2 cellular contexts compared by ENCODE assay signal in genomic region chr3:47846186-47846879, GRCh38.
TF ChIP-seq lines count a peak whose summit lies in the region.

No MANE protein-coding gene starts in this region.

TF ChIP-seq in HepG2, 621 proteins besides CTCF, POLR2A, EP300 and RAD21:
- TF ChIP-seq AGO2 (optimal IDR thresholded peaks at IDR 0.05; ENCODE audit: low read depth, low read length) = peak; percentile 79
- 0 out of 2 replicates have a peak, but pooled peaks have one; percentile 17 for TF ChIP-seq POLR2G (IDR thresholded peaks at IDR 0.05; ENCODE audit: low read depth, low read length)
- TF ChIP-seq KDM2A (CRISPR knock-in tag; IDR thresholded peaks at IDR 0.05; ENCODE audit: borderline replicate concordance, low read depth) = peak; percentile 1; the same call in 1 of the 2 replicates
- no peak for TF ChIP-seq GTF2F1 (IDR thresholded peaks at IDR 0.05; ENCODE audit: low read length)
- no peak for TF ChIP-seq ZNF615 (CRISPR knock-in tag; IDR thresholded peaks at IDR 0.05; ENCODE audit: borderline replicate concordance)
- peak; percentile 50 for TF ChIP-seq RBFOX2 (IDR thresholded peaks at IDR 0.05; ENCODE audit: low read depth, low read length)

TF ChIP-seq in K562, 482 proteins besides CTCF, POLR2A, EP300 and RAD21:
- no peak for TF ChIP-seq BRF1 (IDR thresholded peaks at IDR 0.05; ENCODE audit: borderline replicate concordance, extremely low read depth, insufficient read length)
- TF ChIP-seq CREBBP (IDR thresholded peaks at IDR 0.05; ENCODE audit: low read depth, low read length) = no peak
- TF ChIP-seq RBM22 (IDR thresholded peaks at IDR 0.05; ENCODE audit: low read depth, low read length, poor library complexity, severe bottlenecking) = peak; percentile 72
- TF ChIP-seq KAT7 (CRISPR knock-in tag; IDR thresholded peaks at IDR 0.05; ENCODE audit: borderline replicate concordance) = no peak
- no peak for TF ChIP-seq IRF1 (CRISPR knock-in tag; IDR thresholded peaks at IDR 0.05; ENCODE audit: borderline replicate concordance)
- no peak for TF ChIP-seq MTA1 (IDR thresholded peaks at IDR 0.05; ENCODE audit: borderline replicate concordance)
- peak; percentile 17; the same call in 1 of the 2 replicates for TF ChIP-seq KLF1 (tag; IDR thresholded peaks at IDR 0.05)
- no peak for TF ChIP-seq ZNF583 (CRISPR knock-in tag; IDR thresholded peaks at IDR 0.05)
- TF ChIP-seq GTF2F1 (IDR thresholded peaks at IDR 0.05; ENCODE audit: low read depth, low read length) = no peak
- no peak for TF ChIP-seq MEF2D (tag; conservative IDR thresholded peaks at IDR 0.05; ENCODE audit: low read depth)
- no peak for TF ChIP-seq PRDM10 (IDR thresholded peaks at IDR 0.05; ENCODE audit: partially characterized antibody)
- TF ChIP-seq BRD9 (IDR thresholded peaks at IDR 0.05; ENCODE audit: low read depth, partially characterized antibody) = no peak
- no peak for TF ChIP-seq DACH1 (IDR thresholded peaks at IDR 0.05; ENCODE audit: partially characterized antibody)
- TF ChIP-seq CCNT2 (IDR thresholded peaks at IDR 0.05; ENCODE audit: borderline replicate concordance, extremely low read depth, insufficient read length, low read depth, low read length) = peak; percentile 14
- 0 out of 2 replicates have a peak, but pooled peaks have one; percentile 58 for TF ChIP-seq POLR2AphosphoS2 (IDR thresholded peaks at IDR 0.05; ENCODE audit: low read length)
- TF ChIP-seq ZNF785 (CRISPR knock-in tag; IDR thresholded peaks at IDR 0.05) = no peak
- TF ChIP-seq ZBTB9 (CRISPR knock-in tag; IDR thresholded peaks at IDR 0.05) = no peak
- TF ChIP-seq PREB (CRISPR knock-in tag; IDR thresholded peaks at IDR 0.05) = no peak
- no peak for TF ChIP-seq KLF16 (IDR thresholded peaks at IDR 0.05)
- no peak for TF ChIP-seq NKRF (IDR thresholded peaks at IDR 0.05; ENCODE audit: borderline replicate concordance)
- TF ChIP-seq ZFP91 (CRISPR knock-in tag; IDR thresholded peaks at IDR 0.05) = no peak
- no peak for TF ChIP-seq CC2D1A (IDR thresholded peaks at IDR 0.05)
- TF ChIP-seq ZBTB33 (CRISPR knock-in tag; IDR thresholded peaks at IDR 0.05) = peak; percentile 57; the same call in 1 of the 2 replicates
- no peak for TF ChIP-seq E2F4 (CRISPR knock-in tag; IDR thresholded peaks at IDR 0.05; ENCODE audit: low read depth)
- no peak for TF ChIP-seq PURB (CRISPR knock-in tag; IDR thresholded peaks at IDR 0.05; ENCODE audit: low read depth)
- TF ChIP-seq RBM14 (IDR thresholded peaks at IDR 0.05; ENCODE audit: borderline replicate concordance, insufficient read depth, low read depth, low read length) = 0 out of 2 replicates have a peak, but pooled peaks have one; percentile 30
- peak; percentile 73 for TF ChIP-seq POLR2G (IDR thresholded peaks at IDR 0.05; ENCODE audit: low read depth, low read length)
- no peak for TF ChIP-seq PKNOX1 (IDR thresholded peaks at IDR 0.05)
- no peak for TF ChIP-seq ZBTB2 (IDR thresholded peaks at IDR 0.05)
- no peak for TF ChIP-seq CBX5 (IDR thresholded peaks at IDR 0.05; ENCODE audit: borderline replicate concordance, low read depth)
- no peak for TF ChIP-seq CREB5 (CRISPR knock-in tag; IDR thresholded peaks at IDR 0.05)
- TF ChIP-seq KLF13 (tag; IDR thresholded peaks at IDR 0.05; ENCODE audit: borderline replicate concordance, low read depth) = no peak
- TF ChIP-seq ATF7 (IDR thresholded peaks at IDR 0.05) = no peak
TF ChIP-seq in K562: peak in this region for 7.
